8 cellular contexts compared by ENCODE assay signal in the genomic region with DNA sequence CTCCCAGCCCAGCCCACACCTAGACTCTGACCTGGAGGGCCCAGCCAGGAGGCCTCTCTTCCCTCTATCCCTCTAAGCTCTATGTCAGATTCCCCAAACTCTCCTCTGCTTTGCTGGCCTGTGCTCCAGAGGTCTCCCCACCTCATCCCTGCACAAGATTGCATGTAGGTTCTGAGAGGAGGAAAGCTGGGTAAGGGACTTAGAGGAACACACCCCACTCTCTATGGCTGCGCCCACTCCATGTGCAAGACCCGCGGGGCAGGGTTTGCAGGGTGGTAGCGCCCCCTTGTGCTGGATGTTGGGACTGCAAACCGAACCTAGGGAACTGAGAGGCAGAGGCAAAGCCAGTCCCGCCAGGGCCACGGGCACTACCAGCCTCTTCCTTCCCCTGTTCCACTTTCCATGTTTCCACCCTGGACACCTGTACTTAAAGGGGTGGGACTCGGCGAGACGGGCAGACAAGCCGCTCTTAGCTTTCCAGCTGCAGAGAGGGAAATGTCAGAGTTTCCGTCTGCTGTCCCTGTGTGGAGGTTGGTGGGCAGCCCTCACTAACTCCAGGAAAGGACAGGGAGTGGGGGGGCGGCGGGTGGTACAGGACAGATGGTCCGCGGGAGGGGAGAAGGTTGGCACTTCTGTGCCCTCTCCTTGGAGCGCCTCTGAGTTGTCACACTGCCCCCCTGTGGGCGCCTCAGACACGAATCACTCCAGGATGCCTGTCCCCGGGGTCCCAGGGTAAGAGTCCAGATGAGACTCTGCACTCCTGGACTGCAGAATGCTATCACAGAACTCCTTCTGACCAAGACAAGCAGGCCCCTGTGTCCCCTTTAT. TPM values are rescaled to one million over a fixed set of nuclear protein-coding genes. Genes with fewer than 3 reads are reported as not detected.
A peak's percentile ranks its signal among the peaks of the same experiment; 100 is the strongest.
DNase-seq lines count a peak whose midpoint lies in the region; ATAC-seq and TF ChIP-seq lines count a peak whose summit lies in the region.

No MANE protein-coding gene starts in this region.

- peaks cover 51% of the 10 kb centered on the region for H3K4me1 ChIP-seq in ACC112 (ENCODE audit: control insufficient read depth, insufficient read depth, low read length, unreplicated experiment)
- H3K4me1 ChIP-seq in lung (ENCODE audit: control insufficient read depth in 2 of 2, insufficient read depth in 2 of 2, low read length in 2 of 2): peaks cover 5 to 8% of the 10 kb centered on the region in 2 donors

- no peaks in the 10 kb centered on the region for H3K9me3 ChIP-seq in lung (ENCODE audit: control insufficient read depth in 2 of 2, insufficient read depth in 1 of 2, low read length in 1 of 2)

- H3K79me2 ChIP-seq in ACC112 (ENCODE audit: control insufficient read depth, insufficient read depth, low read length, unreplicated experiment): no peaks in the 10 kb centered on the region

- peak overlapping the region; percentile 44 for H3K27ac Mint-ChIP-seq in activated CD4-positive, alpha-beta memory T cell treated with anti-CD3 and anti-CD28 coated beads, Interleukin-2, amount 10 ng/mL, durations not matched to agents 7 days and 5 days

- peaks cover 3% of the 10 kb centered on the region for H3K36me3 Mint-ChIP-seq in activated CD4-positive, alpha-beta memory T cell treated with anti-CD3 and anti-CD28 coated beads, Interleukin-2, amount 10 ng/mL, durations not matched to agents 7 days and 5 days (ENCODE audit: low read depth)

- CTCF ChIA-PET in activated CD4-positive, alpha-beta memory T cell treated with anti-CD3 and anti-CD28 coated beads, Interleukin-2, amount 10 ng/mL, durations not matched to agents 7 days and 5 days (lab: Charles Lee): interaction anchor here (0.6 to 7.9 kb wide), 37 partner anchors 7 to 690 kb away, joined by 3 to 195 read pairs (median 6); a partner anchor contains a TSS

- H3K36me3 ChIP-seq in ACC112 (ENCODE audit: insufficient read depth, low read length): no peaks in the 10 kb centered on the region; the same call in 1 of the 2 replicates
- H3K36me3 ChIP-seq in lung (ENCODE audit: control insufficient read depth in 2 of 2, insufficient read depth in 2 of 2, low read length in 2 of 2): no peaks in the 10 kb centered on the region

- peak overlapping the region; percentile 79 for H3K4me3 ChIP-seq in ACC112 (ENCODE audit: low read depth, low read length)
- no peak overlapping the region for H3K4me3 ChIP-seq in lung

- H3K4me1 Mint-ChIP-seq in activated CD4-positive, alpha-beta memory T cell treated with anti-CD3 and anti-CD28 coated beads, Interleukin-2, amount 10 ng/mL, durations not matched to agents 7 days and 5 days: peaks cover 46% of the 10 kb centered on the region

- DNase-seq in NCI-H774 (lab: John Stamatoyannopoulos, UW): peak; percentile 57
- DNase-seq in activated CD4-positive, alpha-beta memory T cell treated with anti-CD3 and anti-CD28 coated beads, Interleukin-2, amount 10 ng/mL, durations not matched to agents 7 days and 5 days: peak; percentile 90
- peak; percentile 94 for DNase-seq in ecto neural progenitor cell (ENCODE audit: low spot score)
- peak; percentile 91 for DNase-seq in lung (ENCODE audit: low spot score)
- DNase-seq in stimulated activated CD4-positive, alpha-beta T cell treated with anti-CD3 and anti-CD28 coated beads, Interleukin-4, amount 100 ng/mL, for 4 hours: peak; percentile 85 to 92

- H3K4me3 Mint-ChIP-seq in activated CD4-positive, alpha-beta memory T cell treated with anti-CD3 and anti-CD28 coated beads, Interleukin-2, amount 10 ng/mL, durations not matched to agents 7 days and 5 days: peak overlapping the region; percentile 68

- peak; percentile 97 for TF ChIP-seq CTCF in lung (IDR thresholded peaks at IDR 0.05; ENCODE audit: control extremely low read depth, extremely low read depth)

- WGBS in lung, 2 donors: 2% methylated on average over 19 to 20 of the region's 20 CpGs

- peak overlapping the region; percentile 100 for H3K27ac ChIP-seq in ACC112 (ENCODE audit: low read depth, low read length)
- H3K27ac ChIP-seq in lung (ENCODE audit: low read depth in 1 of 2, low read length in 1 of 2): peak overlapping the region in 1 of 2 donors; percentile 52

- ATAC-seq in GM18858 (IDR thresholded peaks at IDR 0.05; ENCODE audit: unreplicated experiment) (peak; percentile 43), HG03354 (IDR thresholded peaks at IDR 0.05; ENCODE audit: poor library complexity, severe bottlenecking, unreplicated experiment) (peak; percentile 84), lung (ENCODE audit: insufficient read depth, low FRiP score) (peak; percentile 68)

- H3K27me3 ChIP-seq in ACC112 (ENCODE audit: insufficient read depth, low read length): no peaks in the 10 kb centered on the region
- no peaks in the 10 kb centered on the region for H3K27me3 ChIP-seq in lung (ENCODE audit: control insufficient read depth, insufficient read depth)

- H2AFZ ChIP-seq in ACC112 (ENCODE audit: low read length, unreplicated experiment): peak overlapping the region; percentile 100

- POLR2A ChIA-PET in activated CD4-positive, alpha-beta memory T cell treated with anti-CD3 and anti-CD28 coated beads, Interleukin-2, amount 10 ng/mL, durations not matched to agents 7 days and 5 days (lab: Charles Lee): interaction anchor here (0.6 to 3.2 kb wide), 6 partner anchors 18 to 295 kb away, joined by 3 to 16 read pairs (median 4); a partner anchor contains a TSS

- H3K27me3 Mint-ChIP-seq in activated CD4-positive, alpha-beta memory T cell treated with anti-CD3 and anti-CD28 coated beads, Interleukin-2, amount 10 ng/mL, durations not matched to agents 7 days and 5 days: peaks cover 23% of the 10 kb centered on the region

- no peaks in the 10 kb centered on the region for H3K9me3 Mint-ChIP-seq in activated CD4-positive, alpha-beta memory T cell treated with anti-CD3 and anti-CD28 coated beads, Interleukin-2, amount 10 ng/mL, durations not matched to agents 7 days and 5 days

RNA-seq across cellular contexts. Expression of a gene that starts 16.8 kb away (rescaled TPM):
- 1 to 10 TPM; 1.9 to 2.9 TPM for total RNA-seq in activated CD4-positive, alpha-beta memory T cell treated with anti-CD3 and anti-CD28 coated beads, Interleukin-2, amount 10 ng/mL, durations not matched to agents 7 days and 5 days
- 100 to 1,000 TPM; 121 to 162 TPM for total RNA-seq in lung
- polyA plus RNA-seq in lung: 100 to 1,000 TPM; 125 to 144 TPM

RNA-seq across cellular contexts. Expression of a gene that starts 18.4 kb away (rescaled TPM):
- 10 to 100 TPM; 88.5 to 98.6 TPM for total RNA-seq in activated CD4-positive, alpha-beta memory T cell treated with anti-CD3 and anti-CD28 coated beads, Interleukin-2, amount 10 ng/mL, durations not matched to agents 7 days and 5 days
- total RNA-seq in lung: 100 to 1,000 TPM in 1 of 2 donors, 10 to 100 TPM in 1; 55.2 to 148 TPM
- 100 to 1,000 TPM in 1 of 2 donors, 10 to 100 TPM in 1; 25.7 to 133 TPM for polyA plus RNA-seq in lung

RNA-seq across cellular contexts. Expression of a gene that starts 23.5 kb away (rescaled TPM):
- total RNA-seq in activated CD4-positive, alpha-beta memory T cell treated with anti-CD3 and anti-CD28 coated beads, Interleukin-2, amount 10 ng/mL, durations not matched to agents 7 days and 5 days: 100 to 1,000 TPM; 108 to 119 TPM
- 100 to 1,000 TPM in 1 of 2 donors, 10 to 100 TPM in 1; 27.5 to 102 TPM for total RNA-seq in lung
- 100 to 1,000 TPM; 105 to 239 TPM for polyA plus RNA-seq in lung

RNA-seq across cellular contexts. Expression of a gene that starts 29.9 kb away (rescaled TPM):
- 1 to 10 TPM in 1 of 2 experiments, under 1 TPM in 1; 0.98 to 1.2 TPM for total RNA-seq in activated CD4-positive, alpha-beta memory T cell treated with anti-CD3 and anti-CD28 coated beads, Interleukin-2, amount 10 ng/mL, durations not matched to agents 7 days and 5 days
- under 1 TPM in 1 of 2 donors, not detected in 1; 0.92 TPM for total RNA-seq in lung
- under 1 TPM; 0.88 to 0.98 TPM for polyA plus RNA-seq in lung

RNA-seq across cellular contexts. Expression of a gene that starts 37.9 kb away (rescaled TPM):
- total RNA-seq in activated CD4-positive, alpha-beta memory T cell treated with anti-CD3 and anti-CD28 coated beads, Interleukin-2, amount 10 ng/mL, durations not matched to agents 7 days and 5 days: under 1 TPM; 0.38 to 0.60 TPM
- total RNA-seq in lung: 10 to 100 TPM; 28.0 to 65.2 TPM
- polyA plus RNA-seq in lung: 100 to 1,000 TPM in 1 of 2 donors, 10 to 100 TPM in 1; 31.2 to 113 TPM

Comparison
In these comparisons a context has a peak if more than half of its experiments do, and no peak if none do; other contexts are left out.
1. RNA of a gene that starts 16.8 kb away (total RNA-seq): 121 to 162 TPM in lung; 1.9 to 2.9 TPM in activated CD4-positive, alpha-beta memory T cell treated with anti-CD3 and anti-CD28 coated beads, Interleukin-2, amount 10 ng/mL, durations not matched to agents 7 days and 5 days; every median in the first group is over 10 times any median in the second.
2. Peak in every context shown above with its lines, with median percentiles within 50 percentile points of each other: ATAC-seq and DNase-seq.